In genomic region chr6:105014448-105014847, GRCh38 we compare ENCODE assay signal across 17 cellular contexts. TPM values are rescaled to one million over a fixed set of nuclear protein-coding genes. Genes with fewer than 3 reads are reported as not detected.
DNase-seq lines count a peak whose midpoint lies in the region; TF ChIP-seq lines count a peak whose summit lies in the region.
"Had no signal": no experiment of that assay in that cellular context is flagged by ENCODE, and none has a peak within 500 bp of the region (broad histone marks: within the 10 kb centered on the region; RNA-seq: fewer than 3 reads in every experiment).

No MANE protein-coding gene starts in this region.

- no peak overlapping the region for H2BK120ac ChIP-seq in mesenchymal stem cell (ENCODE audit: low read depth, low read length)

- no peaks in the 10 kb centered on the region for H3K36me3 ChIP-seq in mesenchymal stem cell (ENCODE audit: control insufficient read depth in 1 of 2, insufficient read depth in 2 of 2, low read depth in 1 of 2, low read length in 2 of 2)
- H3K36me3 ChIP-seq: BE2C had no signal

- H3K4me2 ChIP-seq in mesenchymal stem cell (ENCODE audit: low read length, poor library complexity, severe bottlenecking), result no peak overlapping the region

- 94% methylated on average over 3 of the region's 3 CpGs for WGBS in mesenchymal stem cell

- H3K4me3 ChIP-seq in mesenchymal stem cell (ENCODE audit: insufficient read depth in 1 of 2, low read depth in 1 of 2, low read length in 2 of 2), result no peak overlapping the region
- H3K4me3 ChIP-seq in foreskin fibroblast (ENCODE audit: low read depth in 1 of 2, low read length in 2 of 2), result no peak overlapping the region

- TF ChIP-seq EP300 in Ishikawa (IDR thresholded peaks at IDR 0.05; ENCODE audit: borderline replicate concordance), result peak; percentile 82

- no peak for TF ChIP-seq CTCF in foreskin fibroblast (IDR thresholded peaks at IDR 0.05; ENCODE audit: low read depth, low read length)

- no peak overlapping the region for H2BK12ac ChIP-seq in mesenchymal stem cell (ENCODE audit: low read length in 2 of 2)

- no peak overlapping the region for H3K18ac ChIP-seq in mesenchymal stem cell (ENCODE audit: low read depth in 1 of 2, low read length in 2 of 2)

- no peak overlapping the region for H2BK5ac ChIP-seq in mesenchymal stem cell (ENCODE audit: low read depth, low read length, poor library complexity, severe bottlenecking)

- H3K14ac ChIP-seq in mesenchymal stem cell (ENCODE audit: low read length in 2 of 2), result no peak overlapping the region

- DNase-seq in DMS53 (lab: John Stamatoyannopoulos, UW) (peak; percentile 1), DMS53 treated with DMSO at 0.1 percent for 48 hours (lab: John Stamatoyannopoulos, UW; ENCODE audit: unreplicated experiment) (no peak), NCI-H2171 (lab: John Stamatoyannopoulos, UW) (peak; percentile 11), mesenchymal stem cell (no peak), germinal center (ENCODE audit: low spot score) (no peak), DMS153 treated with DMSO at 0.1 percent for 48 hours (lab: John Stamatoyannopoulos, UW; ENCODE audit: unreplicated experiment) (no peak), foreskin fibroblast (no peak)
- DNase-seq: BE2C; Calu3; CD4-positive, alpha-beta T cell; DMS79 treated with DMSO at 0.1 percent for 48 hours; IMR-90; NCI-H1105 treated with DMSO at 0.1 percent for 48 hours; NCI-H2029; NCI-H446 treated with DMSO at 0.1 percent for 48 hours had no signal

- no peak overlapping the region for H3K27ac ChIP-seq in mesenchymal stem cell (ENCODE audit: low read length, poor library complexity, severe bottlenecking)
- H3K27ac ChIP-seq: 22Rv1 had no signal

- H3K9ac ChIP-seq in mesenchymal stem cell (ENCODE audit: low read length), result no peak overlapping the region

- H4K8ac ChIP-seq in mesenchymal stem cell (ENCODE audit: low read length), result no peak overlapping the region

- H3K27me3 ChIP-seq in mesenchymal stem cell (ENCODE audit: control insufficient read depth in 1 of 2, insufficient read depth in 1 of 2, low read length in 2 of 2), result peaks cover 0 to 3% of the 10 kb centered on the region in 2 experiments
- H3K27me3 ChIP-seq: BE2C had no signal

- H2AFZ ChIP-seq in mesenchymal stem cell (ENCODE audit: low read depth, low read length), result no peak overlapping the region

- no peak for TF ChIP-seq RAD21 in Ishikawa (IDR thresholded peaks at IDR 0.05; ENCODE audit: low read depth)

- no peak overlapping the region for H3K4ac ChIP-seq in mesenchymal stem cell (ENCODE audit: low read depth in 1 of 2, low read length in 2 of 2)

- H3K9me3 ChIP-seq in mesenchymal stem cell (ENCODE audit: control insufficient read depth, low read length), result no peaks in the 10 kb centered on the region
- H3K9me3 ChIP-seq: BE2C had no signal

- H3K79me1 ChIP-seq in mesenchymal stem cell (replicated peaks; ENCODE audit: low read length, poor library complexity, severe bottlenecking), result no peaks in the 10 kb centered on the region

- no peak overlapping the region for H4K91ac ChIP-seq in mesenchymal stem cell (ENCODE audit: low read length)

- H2BK15ac ChIP-seq in mesenchymal stem cell (ENCODE audit: low read depth, poor library complexity, severe bottlenecking), result no peak overlapping the region

- no peak overlapping the region for H3K23ac ChIP-seq in mesenchymal stem cell (ENCODE audit: low read length in 2 of 2)

- H2AK5ac ChIP-seq in mesenchymal stem cell (ENCODE audit: low read length, severe bottlenecking), result peak overlapping the region; percentile 89

- H3K4me1 ChIP-seq in mesenchymal stem cell (ENCODE audit: control insufficient read depth, insufficient read depth, low read depth, low read length), result peaks cover 4% of the 10 kb centered on the region
- H3K4me1 ChIP-seq: BE2C had no signal

TF ChIP-seq in Ishikawa, 13 proteins besides CTCF, POLR2A, EP300 and RAD21:
- TF ChIP-seq FOXM1 (IDR thresholded peaks at IDR 0.05; ENCODE audit: borderline replicate concordance, low read depth) (peak; percentile 40), TCF12 (IDR thresholded peaks at IDR 0.05; ENCODE audit: low read depth) (peak; percentile 92), CEBPB (IDR thresholded peaks at IDR 0.05) (no peak), NFIC (IDR thresholded peaks at IDR 0.05) (peak; percentile 13; the same call in 1 of the 2 replicates), USF1 (IDR thresholded peaks at IDR 0.05) (no peak)

RNA-seq across cellular contexts. Expression of gene LIN28B, which starts 57.5 kb away (rescaled TPM):
- polyA plus RNA-seq in mesenchymal stem cell (2013, experiment 1 of 2), result 7.0 TPM
- polyA plus RNA-seq in mesenchymal stem cell (2013, experiment 2 of 2), result 7.0 TPM
- polyA plus RNA-seq: IMR-90 had no signal

Comparison
In these comparisons a context has a peak if more than half of its experiments do, and no peak if none do; other contexts are left out.
1. DNase-seq: peak in DMS53 (single experiment) and NCI-H2171 (single experiment); none in DMS53 treated with DMSO at 0.1 percent for 48 hours (single experiment), mesenchymal stem cell (single experiment), germinal center (single experiment), DMS153 treated with DMSO at 0.1 percent for 48 hours (single experiment) and foreskin fibroblast (0 of 2).